In genomic region chr2:29215739-29216608, GRCh38 we compare ENCODE assay signal across 18 cellular contexts.
DNase-seq lines count a peak whose midpoint lies in the region; ATAC-seq, FAIRE-seq and TF ChIP-seq lines count a peak whose summit lies in the region.
"Had no signal": no experiment of that assay in that cellular context is flagged by ENCODE, and none has a peak within 500 bp of the region (broad histone marks: within the 10 kb centered on the region; RNA-seq: fewer than 3 reads in every experiment).

No MANE protein-coding gene starts in this region.

- no peaks in the 10 kb centered on the region for H3K79me1 ChIP-seq in IMR-90 (ENCODE audit: low read depth in 1 of 2, low read length in 2 of 2)

- no peak for FAIRE-seq in GM12891 (lab: Jason Lieb, UNC)
- FAIRE-seq: A204.1, G401.6 had no signal

- H3K27ac ChIP-seq in IMR-90 (ENCODE audit: insufficient read depth, low read length) = no peak overlapping the region
- H3K27ac ChIP-seq in endodermal cell (ENCODE audit: low read depth, low read length) = no peak overlapping the region
- no peak overlapping the region for H3K27ac ChIP-seq in spleen
- H3K27ac ChIP-seq: GM23248 had no signal

- H3K56ac ChIP-seq in IMR-90 (ENCODE audit: extremely low read depth, insufficient read depth, low read length) = no peak overlapping the region

- H4K8ac ChIP-seq in IMR-90 (ENCODE audit: low read depth in 2 of 2, low read length in 2 of 2) = no peak overlapping the region

- H3K4me3 ChIP-seq in IMR-90 (ENCODE audit: insufficient read depth, low read depth, low read length) (no peak overlapping the region), endodermal cell (ENCODE audit: low read length) (no peak overlapping the region), spleen (no peak overlapping the region)
- H3K4me3 ChIP-seq: GM23248 had no signal

- no peak overlapping the region for H3K4me3 Mint-ChIP-seq in endodermal cell
- H3K4me3 Mint-ChIP-seq: CD4-positive, CD25-positive, alpha-beta regulatory T cell had no signal

- intact Hi-C loops in IMR-90 (cut with micrococcal nuclease) = no loop called here
- intact Hi-C loops in spleen (cut with DNase I; ENCODE audit: low total_unique reads) = no loop called here

- H3K9me1 ChIP-seq in IMR-90 (ENCODE audit: insufficient read depth, low read length) = peaks cover 3% of the 10 kb centered on the region; the same call in 1 of the 2 replicates

- H4K91ac ChIP-seq in IMR-90 (ENCODE audit: insufficient read depth, low read depth, low read length) = no peak overlapping the region

- H3K27me3 ChIP-seq in IMR-90 (ENCODE audit: control insufficient read depth, insufficient read depth, low read length) (peaks cover 12% of the 10 kb centered on the region), endodermal cell (ENCODE audit: control insufficient read depth, insufficient read depth, low read length, poor library complexity, severe bottlenecking) (no peaks in the 10 kb centered on the region), spleen (replicated peaks in 1 of 7) (no peaks in the 10 kb centered on the region)

- TF ChIP-seq RAD21 in IMR-90 (IDR thresholded peaks at IDR 0.05; ENCODE audit: low read length) = no peak

- no peak for ATAC-seq in IMR-90 (ENCODE audit: low read depth)
- no peak for ATAC-seq in HG03432 (IDR thresholded peaks at IDR 0.05; ENCODE audit: unreplicated experiment)

- CTCF ChIA-PET in IMR-90 (lab: Yijun Ruan, JAX) = no interaction called here

- in situ Hi-C loops in IMR-90 (cut with MboI; ENCODE audit: low sequenced_read_pairs) = no loop called here

- peak; percentile 45 for DNase-seq in activated CD8-positive, alpha-beta memory T cell treated with anti-CD3 and anti-CD28 coated beads for 24 hours
- DNase-seq in activated CD8-positive, alpha-beta memory T cell treated with anti-CD3 and anti-CD28 coated beads, Interleukin-2, amount 50 U/mL, for 4 hours = no peak
- DNase-seq in IMR-90 = no peak
- DNase-seq in endodermal cell = peak; percentile 32
- peak; percentile 61 for DNase-seq in spleen
- no peak for DNase-seq in GM12891 (ENCODE audit: insufficient read length, low spot score)
- no peak for DNase-seq in pons (ENCODE audit: low spot score)
- DNase-seq: CD4-positive, CD25-positive, alpha-beta regulatory T cell; DMS79 treated with DMSO at 0.1 percent for 48 hours; GM23248; Karpas-422; NCI-H1105 treated with DMSO at 0.1 percent for 48 hours; NCI-H187 treated with DMSO at 0.1 percent for 48 hours; NCI-H446; NCI-H774 had no signal

- H3K9me3 Mint-ChIP-seq in endodermal cell = no peaks in the 10 kb centered on the region
- H3K9me3 Mint-ChIP-seq: CD4-positive, CD25-positive, alpha-beta regulatory T cell had no signal

- H3K4me1 Mint-ChIP-seq in endodermal cell = peaks cover 12% of the 10 kb centered on the region

- H3K4me1 ChIP-seq in IMR-90 (ENCODE audit: control insufficient read depth, insufficient read depth, low read length) (peaks cover 2% of the 10 kb centered on the region; the same call in 1 of the 2 replicates), endodermal cell (ENCODE audit: control insufficient read depth, insufficient read depth, low read length) (no peaks in the 10 kb centered on the region), spleen (peaks cover 0 to 4% (median 0%) of the 10 kb centered on the region in 6 donors)

- no peak overlapping the region for H2BK15ac ChIP-seq in IMR-90 (ENCODE audit: low read depth, low read length)

- H2BK20ac ChIP-seq in IMR-90 (ENCODE audit: low read depth, low read length) = no peak overlapping the region; the same call in 1 of the 2 replicates

- no peak overlapping the region for H3K18ac ChIP-seq in IMR-90 (ENCODE audit: low read depth, low read length)

- peak overlapping the region; percentile 79 for H2BK5ac ChIP-seq in IMR-90 (ENCODE audit: low read depth, low read length, poor library complexity, severe bottlenecking)

- H4K5ac ChIP-seq in IMR-90 (ENCODE audit: low read depth, low read length) = no peak overlapping the region

- no peaks in the 10 kb centered on the region for H3K9me3 ChIP-seq in IMR-90 (ENCODE audit: control insufficient read depth, insufficient read depth, low read length)
- H3K9me3 ChIP-seq in endodermal cell (ENCODE audit: control insufficient read depth, low read length) = no peaks in the 10 kb centered on the region
- no peaks in the 10 kb centered on the region for H3K9me3 ChIP-seq in spleen

- H3K23ac ChIP-seq in IMR-90 (ENCODE audit: low read depth, low read length) = no peak overlapping the region

- POLR2A ChIA-PET in IMR-90 (lab: Charles Lee; ENCODE audit: unreplicated experiment) = no interaction called here

- H3K9ac ChIP-seq in IMR-90 (ENCODE audit: low read depth, low read length) = no peak overlapping the region
- no peak overlapping the region for H3K9ac ChIP-seq in endodermal cell (ENCODE audit: extremely low read depth, low read length, poor library complexity, severe bottlenecking)
- H3K9ac ChIP-seq: GM23248 had no signal

- no peak overlapping the region for H3K27ac Mint-ChIP-seq in endodermal cell
- H3K27ac Mint-ChIP-seq: CD4-positive, CD25-positive, alpha-beta regulatory T cell had no signal

- no peak overlapping the region for H3K4me2 ChIP-seq in IMR-90 (ENCODE audit: low read depth, low read length)

- H2AK5ac ChIP-seq in IMR-90 (ENCODE audit: low read depth, low read length) = no peak overlapping the region

- TF ChIP-seq CTCF in IMR-90 (conservative IDR thresholded peaks at IDR 0.05; ENCODE audit: low read depth, low read length) (no peak), endodermal cell (conservative IDR thresholded peaks at IDR 0.05) (no peak), spleen (IDR thresholded peaks at IDR 0.05 in 8 of 11, conservative IDR thresholded peaks at IDR 0.05 in 3 of 11) (no peak)

- H3K36me3 ChIP-seq in IMR-90 (ENCODE audit: control insufficient read depth, insufficient read depth, low read length) (no peaks in the 10 kb centered on the region), endodermal cell (ENCODE audit: control insufficient read depth, insufficient read depth, low read length) (no peaks in the 10 kb centered on the region), spleen (no peaks in the 10 kb centered on the region)

- dilution Hi-C loops in IMR-90 (cut with HindIII; ENCODE audit: low sequenced_read_pairs, unreplicated experiment) = no loop called here

- no peak overlapping the region for H2BK120ac ChIP-seq in IMR-90 (ENCODE audit: low read depth, low read length)

- no peaks in the 10 kb centered on the region for H4K20me1 ChIP-seq in IMR-90 (ENCODE audit: insufficient read depth, low read length)

- WGBS in IMR-90 (ENCODE audit: extremely low coverage in 2 of 2, insufficient read length in 1 of 2), 2 experiments = 90% methylated on average over 5 of the region's 20 CpGs; no CpG with 5 or more reads in 1 of the 2 experiments
- WGBS in endodermal cell (ENCODE audit: insufficient coverage in 1 of 2, insufficient read length in 1 of 2), 2 experiments = 92 to 95% methylated on average over 15 to 20 of the region's 20 CpGs
- 85 to 91% (median 88%) methylated on average over 18 to 20 of the region's 20 CpGs for WGBS in spleen, 5 donors

- no peaks in the 10 kb centered on the region for H3K36me3 Mint-ChIP-seq in endodermal cell (ENCODE audit: low read depth)

- H3K27me3 Mint-ChIP-seq in endodermal cell (ENCODE audit: insufficient read depth) = peaks cover 18% of the 10 kb centered on the region
- H3K27me3 Mint-ChIP-seq: CD4-positive, CD25-positive, alpha-beta regulatory T cell had no signal

- H2AK9ac ChIP-seq in IMR-90 (replicated peaks; ENCODE audit: low read depth, low read length, poor library complexity) = no peak overlapping the region

- no TSS peak for BruUV-seq in IMR-90 (replicated peaks; lab: Mats Ljungman, UMichigan)

- H2AFZ ChIP-seq in IMR-90 (replicated peaks; ENCODE audit: low read length, poor library complexity) = no peak overlapping the region
- H2AFZ ChIP-seq: GM23248 had no signal

- H3K14ac ChIP-seq in IMR-90 (replicated peaks; ENCODE audit: low read depth, low read length) = no peak overlapping the region

- no peak overlapping the region for H3K4ac ChIP-seq in IMR-90 (ENCODE audit: low read depth, low read length)

- TF ChIP-seq POLR2A in IMR-90 (IDR thresholded peaks at IDR 0.05; ENCODE audit: low read depth, low read length) (no peak), spleen (IDR thresholded peaks at IDR 0.05) (no peak), GM12891 (IDR thresholded peaks at IDR 0.05; ENCODE audit: low read depth, low read length) (no peak)

TF ChIP-seq in IMR-90, 13 proteins besides CTCF, POLR2A, EP300 and RAD21 (continues in another document):
- TF ChIP-seq MXI1 (IDR thresholded peaks at IDR 0.05; ENCODE audit: borderline replicate concordance, low read depth, low read length) (no peak), CHD1 (IDR thresholded peaks at IDR 0.05; ENCODE audit: low read depth, low read length) (no peak), BHLHE40 (IDR thresholded peaks at IDR 0.05; ENCODE audit: low read depth, low read length) (no peak), MAFK (IDR thresholded peaks at IDR 0.05; ENCODE audit: low read depth, low read length) (no peak), USF2 (IDR thresholded peaks at IDR 0.05; ENCODE audit: low read depth, low read length) (no peak), FOS (IDR thresholded peaks at IDR 0.05; ENCODE audit: low read depth, low read length) (no peak), RCOR1 (IDR thresholded peaks at IDR 0.05; ENCODE audit: insufficient replicate concordance, low read length) (no peak)

TF ChIP-seq in GM12891, 5 proteins besides CTCF, POLR2A, EP300 and RAD21:
- TF ChIP-seq POU2F2 (IDR thresholded peaks at IDR 0.05; ENCODE audit: low read depth, low read length) (no peak), POLR2AphosphoS5 (IDR thresholded peaks at IDR 0.05; ENCODE audit: low read depth, low read length) (no peak), TAF1 (IDR thresholded peaks at IDR 0.05; ENCODE audit: low read depth, low read length) (no peak), SPI1 (IDR thresholded peaks at IDR 0.05; ENCODE audit: low read depth, low read length) (no peak), PAX5 (IDR thresholded peaks at IDR 0.05; ENCODE audit: insufficient read depth, low read length, severe bottlenecking) (no peak)
TF ChIP-seq in GM12891: peak in this region for 0.

Comparison
In these comparisons a context has a peak if more than half of its experiments do, and no peak if none do; other contexts are left out.
1. DNase-seq: peak in activated CD8-positive, alpha-beta memory T cell treated with anti-CD3 and anti-CD28 coated beads for 24 hours (single experiment), endodermal cell (single experiment) and spleen (single experiment); none in activated CD8-positive, alpha-beta memory T cell treated with anti-CD3 and anti-CD28 coated beads, Interleukin-2, amount 50 U/mL, for 4 hours (single experiment), IMR-90 (single experiment), GM12891 (single experiment) and pons (single experiment).